Comparison of ENCODE assay signal across 19 cellular contexts in genomic region chr19:1913781-1914577, GRCh38.
"Had no signal": no experiment of that assay in that cellular context is flagged by ENCODE, and none has a peak within 500 bp of the region (broad histone marks: within the 10 kb centered on the region; RNA-seq: fewer than 3 reads in every experiment).

No MANE protein-coding gene starts in this region.

- H3K4me2 ChIP-seq: SK-N-SH had no signal

- H3K4me3 ChIP-seq: coronary artery, right atrium auricular region, spleen, upper lobe of left lung had no signal

- H3K9me3 ChIP-seq: right atrium auricular region, SK-N-SH, spleen, upper lobe of left lung had no signal

- H3K27ac Mint-ChIP-seq: activated CD4-positive, alpha-beta T cell treated with anti-CD3 and anti-CD28 coated beads for 36 hours; activated CD8-positive, alpha-beta T cell treated with anti-CD3 and anti-CD28 coated beads, Interleukin-2, amount 10 ng/mL, durations not matched to agents 7 days and 5 days; immature natural killer cell; natural killer cell treated with Interleukin-12 subunit alpha and Interleukin-12 subunit beta and Interleukin-15 and Interleukin-18, amount 100 ng/mL, for 72 hours had no signal

- H3K27me3 Mint-ChIP-seq: activated CD4-positive, alpha-beta T cell treated with anti-CD3 and anti-CD28 coated beads for 36 hours; natural killer cell treated with Interleukin-12 subunit alpha and Interleukin-12 subunit beta and Interleukin-15 and Interleukin-18, amount 100 ng/mL, for 72 hours had no signal

- H3K27ac ChIP-seq: coronary artery, epithelial cell of prostate, right atrium auricular region, spleen, upper lobe of left lung, VCaP had no signal

- H3K9ac ChIP-seq: SK-N-SH had no signal

- H3K4me3 Mint-ChIP-seq: activated CD4-positive, alpha-beta T cell treated with anti-CD3 and anti-CD28 coated beads for 36 hours; activated CD8-positive, alpha-beta T cell treated with anti-CD3 and anti-CD28 coated beads, Interleukin-2, amount 10 ng/mL, durations not matched to agents 7 days and 5 days; immature natural killer cell; natural killer cell treated with Interleukin-12 subunit alpha and Interleukin-12 subunit beta and Interleukin-15 and Interleukin-18, amount 100 ng/mL, for 72 hours had no signal

- H3K27me3 ChIP-seq: right atrium auricular region, spleen, upper lobe of left lung had no signal

- H3K9me3 Mint-ChIP-seq: immature natural killer cell; natural killer cell treated with Interleukin-12 subunit alpha and Interleukin-12 subunit beta and Interleukin-15 and Interleukin-18, amount 100 ng/mL, for 72 hours had no signal

- DNase-seq: activated CD4-positive, alpha-beta T cell treated with anti-CD3 and anti-CD28 coated beads for 36 hours; activated CD8-positive, alpha-beta memory T cell treated with anti-CD3 and anti-CD28 coated beads, Interleukin-2, amount 50 U/mL, for 48 hours; activated CD8-positive, alpha-beta T cell treated with anti-CD3 and anti-CD28 coated beads, Interleukin-2, amount 10 ng/mL, durations not matched to agents 7 days and 5 days; activated naive CD4-positive, alpha-beta T cell treated with Interleukin-2 at 50 U/mL for 16 hours; effector CD8-positive, alpha-beta T cell; hypothalamus; immature natural killer cell; occipital lobe; SK-N-SH; spleen; stimulated activated CD4-positive, alpha-beta T cell treated with anti-CD3 and anti-CD28 coated beads, Interleukin-2, amount 100 ng/mL, for 24 hours; stimulated activated naive CD4-positive, alpha-beta T cell; T-helper 1 cell had no signal

- H3K36me3 Mint-ChIP-seq: natural killer cell treated with Interleukin-12 subunit alpha and Interleukin-12 subunit beta and Interleukin-15 and Interleukin-18, amount 100 ng/mL, for 72 hours had no signal
